ENCODE assay signal across 1 cellular context in genomic region chr1:118300808-118301207, GRCh38.
TF ChIP-seq lines count a peak whose summit lies in the region.

No MANE protein-coding gene starts in this region.

TF ChIP-seq in HepG2, 621 proteins besides CTCF, POLR2A, EP300 and RAD21 (continued from another document):
- TF ChIP-seq, protein P1, sequence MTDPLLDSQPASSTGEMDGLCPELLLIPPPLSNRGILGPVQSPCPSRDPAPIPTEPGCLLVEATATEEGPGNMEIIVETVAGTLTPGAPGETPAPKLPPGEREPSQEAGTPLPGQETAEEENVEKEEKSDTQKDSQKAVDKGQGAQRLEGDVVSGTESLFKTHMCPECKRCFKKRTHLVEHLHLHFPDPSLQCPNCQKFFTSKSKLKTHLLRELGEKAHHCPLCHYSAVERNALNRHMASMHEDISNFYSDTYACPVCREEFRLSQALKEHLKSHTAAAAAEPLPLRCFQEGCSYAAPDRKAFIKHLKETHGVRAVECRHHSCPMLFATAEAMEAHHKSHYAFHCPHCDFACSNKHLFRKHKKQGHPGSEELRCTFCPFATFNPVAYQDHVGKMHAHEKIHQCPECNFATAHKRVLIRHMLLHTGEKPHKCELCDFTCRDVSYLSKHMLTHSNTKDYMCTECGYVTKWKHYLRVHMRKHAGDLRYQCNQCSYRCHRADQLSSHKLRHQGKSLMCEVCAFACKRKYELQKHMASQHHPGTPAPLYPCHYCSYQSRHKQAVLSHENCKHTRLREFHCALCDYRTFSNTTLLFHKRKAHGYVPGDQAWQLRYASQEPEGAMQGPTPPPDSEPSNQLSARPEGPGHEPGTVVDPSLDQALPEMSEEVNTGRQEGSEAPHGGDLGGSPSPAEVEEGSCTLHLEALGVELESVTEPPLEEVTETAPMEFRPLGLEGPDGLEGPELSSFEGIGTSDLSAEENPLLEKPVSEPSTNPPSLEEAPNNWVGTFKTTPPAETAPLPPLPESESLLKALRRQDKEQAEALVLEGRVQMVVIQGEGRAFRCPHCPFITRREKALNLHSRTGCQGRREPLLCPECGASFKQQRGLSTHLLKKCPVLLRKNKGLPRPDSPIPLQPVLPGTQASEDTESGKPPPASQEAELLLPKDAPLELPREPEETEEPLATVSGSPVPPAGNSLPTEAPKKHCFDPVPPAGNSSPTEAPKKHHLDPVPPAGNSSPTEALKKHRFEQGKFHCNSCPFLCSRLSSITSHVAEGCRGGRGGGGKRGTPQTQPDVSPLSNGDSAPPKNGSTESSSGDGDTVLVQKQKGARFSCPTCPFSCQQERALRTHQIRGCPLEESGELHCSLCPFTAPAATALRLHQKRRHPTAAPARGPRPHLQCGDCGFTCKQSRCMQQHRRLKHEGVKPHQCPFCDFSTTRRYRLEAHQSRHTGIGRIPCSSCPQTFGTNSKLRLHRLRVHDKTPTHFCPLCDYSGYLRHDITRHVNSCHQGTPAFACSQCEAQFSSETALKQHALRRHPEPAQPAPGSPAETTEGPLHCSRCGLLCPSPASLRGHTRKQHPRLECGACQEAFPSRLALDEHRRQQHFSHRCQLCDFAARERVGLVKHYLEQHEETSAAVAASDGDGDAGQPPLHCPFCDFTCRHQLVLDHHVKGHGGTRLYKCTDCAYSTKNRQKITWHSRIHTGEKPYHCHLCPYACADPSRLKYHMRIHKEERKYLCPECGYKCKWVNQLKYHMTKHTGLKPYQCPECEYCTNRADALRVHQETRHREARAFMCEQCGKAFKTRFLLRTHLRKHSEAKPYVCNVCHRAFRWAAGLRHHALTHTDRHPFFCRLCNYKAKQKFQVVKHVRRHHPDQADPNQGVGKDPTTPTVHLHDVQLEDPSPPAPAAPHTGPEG (CRISPR knock-in tag; IDR thresholded peaks at IDR 0.05), result no peak
- no peak for TF ChIP-seq SRF (IDR thresholded peaks at IDR 0.05; ENCODE audit: low read depth, low read length)
- TF ChIP-seq SMYD3 (CRISPR knock-in tag; IDR thresholded peaks at IDR 0.05), result no peak
- no peak for TF ChIP-seq SRSF9 (IDR thresholded peaks at IDR 0.05; ENCODE audit: borderline replicate concordance, insufficient read depth, low read depth, low read length, poor library complexity, severe bottlenecking)
- TF ChIP-seq, protein P2, sequence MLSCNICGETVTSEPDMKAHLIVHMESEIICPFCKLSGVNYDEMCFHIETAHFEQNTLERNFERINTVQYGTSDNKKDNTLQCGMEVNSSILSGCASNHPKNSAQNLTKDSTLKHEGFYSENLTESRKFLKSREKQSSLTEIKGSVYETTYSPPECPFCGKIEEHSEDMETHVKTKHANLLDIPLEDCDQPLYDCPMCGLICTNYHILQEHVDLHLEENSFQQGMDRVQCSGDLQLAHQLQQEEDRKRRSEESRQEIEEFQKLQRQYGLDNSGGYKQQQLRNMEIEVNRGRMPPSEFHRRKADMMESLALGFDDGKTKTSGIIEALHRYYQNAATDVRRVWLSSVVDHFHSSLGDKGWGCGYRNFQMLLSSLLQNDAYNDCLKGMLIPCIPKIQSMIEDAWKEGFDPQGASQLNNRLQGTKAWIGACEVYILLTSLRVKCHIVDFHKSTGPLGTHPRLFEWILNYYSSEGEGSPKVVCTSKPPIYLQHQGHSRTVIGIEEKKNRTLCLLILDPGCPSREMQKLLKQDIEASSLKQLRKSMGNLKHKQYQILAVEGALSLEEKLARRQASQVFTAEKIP (CRISPR knock-in tag; IDR thresholded peaks at IDR 0.05; ENCODE audit: borderline replicate concordance), result no peak
- no peak for TF ChIP-seq ZBTB21 (CRISPR knock-in tag; IDR thresholded peaks at IDR 0.05)
